Comparison of ENCODE assay signal across 12 cellular contexts in the genomic region with DNA sequence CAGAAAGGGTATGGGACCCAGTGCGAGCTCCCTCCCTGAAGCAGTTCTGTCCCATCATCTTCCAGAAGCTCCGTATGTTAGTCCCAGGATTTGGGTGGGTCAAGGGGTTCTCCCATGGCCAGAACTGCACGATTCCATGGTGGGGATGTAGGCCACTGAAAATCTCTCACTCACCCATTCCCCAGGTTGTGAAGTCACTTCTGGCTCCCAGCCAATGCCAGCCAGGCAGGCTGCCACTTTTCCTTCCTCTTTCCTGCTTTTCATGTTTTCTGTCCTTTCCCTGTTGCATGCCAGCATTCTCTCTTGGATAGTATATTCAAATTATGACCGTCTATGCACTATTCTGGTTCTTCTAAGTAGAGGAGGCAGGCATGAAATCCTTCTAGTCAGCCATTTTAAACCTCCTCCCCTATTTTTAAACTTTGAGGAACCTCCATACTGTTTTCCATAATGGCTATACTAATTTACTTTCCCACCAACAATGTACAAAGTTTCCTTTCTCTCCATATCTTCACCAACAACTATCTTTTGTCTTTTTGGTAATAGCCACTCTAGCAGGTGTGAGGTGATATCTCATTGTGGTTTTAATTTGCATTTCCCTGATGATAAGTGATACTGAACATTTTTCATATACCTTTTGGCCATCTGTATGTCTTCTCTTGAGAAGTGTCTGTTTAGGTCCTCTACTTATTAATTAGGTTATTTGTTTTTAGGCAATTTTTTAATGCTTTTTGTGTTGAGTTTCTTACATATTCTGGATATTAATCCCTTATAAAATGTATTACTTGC.
DNase-seq lines count a peak whose midpoint lies in the region; ATAC-seq and TF ChIP-seq lines count a peak whose summit lies in the region.
"Had no signal": no experiment of that assay in that cellular context is flagged by ENCODE, and none has a peak within 500 bp of the region (broad histone marks: within the 10 kb centered on the region; RNA-seq: fewer than 3 reads in every experiment).

No MANE protein-coding gene starts in this region.

- H3K27me3 ChIP-seq in SJCRH30 = no peaks in the 10 kb centered on the region

- no peaks in the 10 kb centered on the region for H3K9me3 ChIP-seq in SJCRH30 (replicated peaks)

- no peaks in the 10 kb centered on the region for H3K36me3 ChIP-seq in SJCRH30

- no peaks in the 10 kb centered on the region for H3K4me1 ChIP-seq in SJCRH30

- ATAC-seq in GM18858 (IDR thresholded peaks at IDR 0.05; ENCODE audit: unreplicated experiment) = peak; percentile 28
- ATAC-seq in GM19455 (IDR thresholded peaks at IDR 0.05; ENCODE audit: unreplicated experiment) = peak; percentile 37
- peak; percentile 34 for ATAC-seq in HG02885 (IDR thresholded peaks at IDR 0.05; ENCODE audit: poor library complexity, unreplicated experiment)

- no peak overlapping the region for H3K27ac ChIP-seq in SJCRH30
- H3K27ac ChIP-seq: skin epidermis had no signal

- TF ChIP-seq CTCF in LNCaP clone FGC (IDR thresholded peaks at IDR 0.05; ENCODE audit: control insufficient read depth, extremely low read depth, insufficient read depth) = no peak

- DNase-seq in LNCaP clone FGC (ENCODE audit: low read depth) (peak; percentile 42), SJCRH30 (no peak), NCI-H1694 treated with DMSO at 0.1 percent for 48 hours (lab: John Stamatoyannopoulos, UW) (no peak), NCI-H2227 (lab: John Stamatoyannopoulos, UW; ENCODE audit: unreplicated experiment) (no peak), NCI-H2171 treated with DMSO at 0.1 percent for 48 hours (lab: John Stamatoyannopoulos, UW) (no peak)
- DNase-seq: activated CD4-positive, alpha-beta T cell treated with anti-CD3 and anti-CD28 coated beads, Interleukin-2, amount 10 ng/mL, durations not matched to agents 7 days and 5 days; mesenchymal stem cell; NCI-H226 had no signal

- H3K4me3 ChIP-seq in LNCaP clone FGC (ENCODE audit: low read depth, low read length) = no peak overlapping the region
- no peak overlapping the region for H3K4me3 ChIP-seq in SJCRH30
- H3K4me3 ChIP-seq: skin epidermis had no signal
